In the genomic region with DNA sequence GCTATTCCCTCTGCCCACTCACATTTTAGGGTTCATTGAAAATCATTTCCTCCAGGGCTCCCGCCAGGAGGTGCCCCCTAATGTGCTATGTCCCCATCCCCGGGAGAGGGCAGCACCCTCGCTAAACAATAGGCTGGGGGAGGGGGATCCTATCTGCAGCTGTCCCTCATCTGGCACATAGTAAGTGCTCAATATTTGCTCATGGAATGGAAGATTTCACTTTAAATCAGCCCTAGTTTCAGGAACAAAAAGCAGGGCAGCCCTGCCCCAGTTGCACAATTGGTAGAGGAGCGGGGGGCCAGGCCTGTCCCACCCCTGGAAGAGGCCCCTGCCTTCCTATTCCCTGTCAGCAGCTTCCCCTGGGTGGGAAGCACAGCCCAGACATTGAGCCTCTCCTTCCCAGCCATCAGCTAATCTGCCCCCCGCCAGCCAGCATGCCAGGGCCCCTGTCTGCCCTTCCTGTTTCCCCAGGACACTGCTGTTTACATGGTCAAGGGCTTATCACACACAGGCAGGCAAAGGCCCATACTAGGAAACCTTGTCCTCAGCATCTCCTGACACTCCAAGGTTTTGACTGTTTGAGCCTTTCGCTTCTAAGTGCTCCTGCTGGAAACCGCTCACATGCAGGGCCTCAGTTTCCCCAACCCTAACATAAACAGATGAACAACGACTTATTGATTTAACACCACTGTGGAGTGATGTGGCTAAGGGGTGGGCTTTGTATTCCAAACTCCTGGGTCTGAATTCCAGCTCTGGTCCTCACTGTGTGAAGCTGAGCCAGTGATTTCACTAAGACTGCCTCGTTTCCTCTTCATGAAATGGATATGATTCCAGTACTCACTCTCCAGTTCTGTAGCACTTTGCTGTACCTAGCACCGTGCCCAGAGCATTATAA, we compare ENCODE assay signal across 1 cellular context.
TF ChIP-seq lines count a peak whose summit lies in the region.

No MANE protein-coding gene starts in this region.

TF ChIP-seq in GM23338, 12 proteins besides CTCF, POLR2A, EP300 and RAD21 (continued from another document):
- TF ChIP-seq, protein P1, sequence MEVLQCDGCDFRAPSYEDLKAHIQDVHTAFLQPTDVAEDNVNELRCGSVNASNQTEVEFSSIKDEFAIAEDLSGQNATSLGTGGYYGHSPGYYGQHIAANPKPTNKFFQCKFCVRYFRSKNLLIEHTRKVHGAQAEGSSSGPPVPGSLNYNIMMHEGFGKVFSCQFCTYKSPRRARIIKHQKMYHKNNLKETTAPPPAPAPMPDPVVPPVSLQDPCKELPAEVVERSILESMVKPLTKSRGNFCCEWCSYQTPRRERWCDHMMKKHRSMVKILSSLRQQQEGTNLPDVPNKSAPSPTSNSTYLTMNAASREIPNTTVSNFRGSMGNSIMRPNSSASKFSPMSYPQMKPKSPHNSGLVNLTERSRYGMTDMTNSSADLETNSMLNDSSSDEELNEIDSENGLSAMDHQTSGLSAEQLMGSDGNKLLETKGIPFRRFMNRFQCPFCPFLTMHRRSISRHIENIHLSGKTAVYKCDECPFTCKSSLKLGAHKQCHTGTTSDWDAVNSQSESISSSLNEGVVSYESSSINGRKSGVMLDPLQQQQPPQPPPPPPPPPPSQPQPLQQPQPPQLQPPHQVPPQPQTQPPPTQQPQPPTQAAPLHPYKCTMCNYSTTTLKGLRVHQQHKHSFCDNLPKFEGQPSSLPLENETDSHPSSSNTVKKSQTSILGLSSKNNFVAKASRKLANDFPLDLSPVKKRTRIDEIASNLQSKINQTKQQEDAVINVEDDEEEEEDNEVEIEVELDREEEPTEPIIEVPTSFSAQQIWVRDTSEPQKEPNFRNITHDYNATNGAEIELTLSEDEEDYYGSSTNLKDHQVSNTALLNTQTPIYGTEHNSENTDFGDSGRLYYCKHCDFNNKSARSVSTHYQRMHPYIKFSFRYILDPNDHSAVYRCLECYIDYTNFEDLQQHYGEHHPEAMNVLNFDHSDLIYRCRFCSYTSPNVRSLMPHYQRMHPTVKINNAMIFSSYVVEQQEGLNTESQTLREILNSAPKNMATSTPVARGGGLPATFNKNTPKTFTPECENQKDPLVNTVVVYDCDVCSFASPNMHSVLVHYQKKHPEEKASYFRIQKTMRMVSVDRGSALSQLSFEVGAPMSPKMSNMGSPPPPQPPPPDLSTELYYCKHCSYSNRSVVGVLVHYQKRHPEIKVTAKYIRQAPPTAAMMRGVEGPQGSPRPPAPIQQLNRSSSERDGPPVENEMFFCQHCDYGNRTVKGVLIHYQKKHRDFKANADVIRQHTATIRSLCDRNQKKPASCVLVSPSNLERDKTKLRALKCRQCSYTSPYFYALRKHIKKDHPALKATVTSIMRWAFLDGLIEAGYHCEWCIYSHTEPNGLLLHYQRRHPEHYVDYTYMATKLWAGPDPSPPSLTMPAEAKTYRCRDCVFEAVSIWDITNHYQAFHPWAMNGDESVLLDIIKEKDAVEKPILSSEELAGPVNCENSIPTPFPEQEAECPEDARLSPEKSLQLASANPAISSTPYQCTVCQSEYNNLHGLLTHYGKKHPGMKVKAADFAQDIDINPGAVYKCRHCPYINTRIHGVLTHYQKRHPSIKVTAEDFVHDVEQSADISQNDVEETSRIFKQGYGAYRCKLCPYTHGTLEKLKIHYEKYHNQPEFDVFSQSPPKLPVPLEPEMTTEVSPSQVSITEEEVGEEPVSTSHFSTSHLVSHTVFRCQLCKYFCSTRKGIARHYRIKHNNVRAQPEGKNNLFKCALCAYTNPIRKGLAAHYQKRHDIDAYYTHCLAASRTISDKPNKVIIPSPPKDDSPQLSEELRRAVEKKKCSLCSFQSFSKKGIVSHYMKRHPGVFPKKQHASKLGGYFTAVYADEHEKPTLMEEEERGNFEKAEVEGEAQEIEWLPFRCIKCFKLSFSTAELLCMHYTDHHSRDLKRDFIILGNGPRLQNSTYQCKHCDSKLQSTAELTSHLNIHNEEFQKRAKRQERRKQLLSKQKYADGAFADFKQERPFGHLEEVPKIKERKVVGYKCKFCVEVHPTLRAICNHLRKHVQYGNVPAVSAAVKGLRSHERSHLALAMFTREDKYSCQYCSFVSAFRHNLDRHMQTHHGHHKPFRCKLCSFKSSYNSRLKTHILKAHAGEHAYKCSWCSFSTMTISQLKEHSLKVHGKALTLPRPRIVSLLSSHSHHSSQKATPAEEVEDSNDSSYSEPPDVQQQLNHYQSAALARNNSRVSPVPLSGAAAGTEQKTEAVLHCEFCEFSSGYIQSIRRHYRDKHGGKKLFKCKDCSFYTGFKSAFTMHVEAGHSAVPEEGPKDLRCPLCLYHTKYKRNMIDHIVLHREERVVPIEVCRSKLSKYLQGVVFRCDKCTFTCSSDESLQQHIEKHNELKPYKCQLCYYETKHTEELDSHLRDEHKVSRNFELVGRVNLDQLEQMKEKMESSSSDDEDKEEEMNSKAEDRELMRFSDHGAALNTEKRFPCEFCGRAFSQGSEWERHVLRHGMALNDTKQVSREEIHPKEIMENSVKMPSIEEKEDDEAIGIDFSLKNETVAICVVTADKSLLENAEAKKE (CRISPR knock-in tag; IDR thresholded peaks at IDR 0.05): no peak
- TF ChIP-seq, protein P2, sequence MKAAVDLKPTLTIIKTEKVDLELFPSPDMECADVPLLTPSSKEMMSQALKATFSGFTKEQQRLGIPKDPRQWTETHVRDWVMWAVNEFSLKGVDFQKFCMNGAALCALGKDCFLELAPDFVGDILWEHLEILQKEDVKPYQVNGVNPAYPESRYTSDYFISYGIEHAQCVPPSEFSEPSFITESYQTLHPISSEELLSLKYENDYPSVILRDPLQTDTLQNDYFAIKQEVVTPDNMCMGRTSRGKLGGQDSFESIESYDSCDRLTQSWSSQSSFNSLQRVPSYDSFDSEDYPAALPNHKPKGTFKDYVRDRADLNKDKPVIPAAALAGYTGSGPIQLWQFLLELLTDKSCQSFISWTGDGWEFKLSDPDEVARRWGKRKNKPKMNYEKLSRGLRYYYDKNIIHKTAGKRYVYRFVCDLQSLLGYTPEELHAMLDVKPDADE (IDR thresholded peaks at IDR 0.05): no peak
- no peak for TF ChIP-seq ZNF114 (CRISPR knock-in tag; IDR thresholded peaks at IDR 0.05)
- no peak for TF ChIP-seq POLR2AphosphoS5 (IDR thresholded peaks at IDR 0.05; ENCODE audit: low read depth)
- TF ChIP-seq, protein P3, sequence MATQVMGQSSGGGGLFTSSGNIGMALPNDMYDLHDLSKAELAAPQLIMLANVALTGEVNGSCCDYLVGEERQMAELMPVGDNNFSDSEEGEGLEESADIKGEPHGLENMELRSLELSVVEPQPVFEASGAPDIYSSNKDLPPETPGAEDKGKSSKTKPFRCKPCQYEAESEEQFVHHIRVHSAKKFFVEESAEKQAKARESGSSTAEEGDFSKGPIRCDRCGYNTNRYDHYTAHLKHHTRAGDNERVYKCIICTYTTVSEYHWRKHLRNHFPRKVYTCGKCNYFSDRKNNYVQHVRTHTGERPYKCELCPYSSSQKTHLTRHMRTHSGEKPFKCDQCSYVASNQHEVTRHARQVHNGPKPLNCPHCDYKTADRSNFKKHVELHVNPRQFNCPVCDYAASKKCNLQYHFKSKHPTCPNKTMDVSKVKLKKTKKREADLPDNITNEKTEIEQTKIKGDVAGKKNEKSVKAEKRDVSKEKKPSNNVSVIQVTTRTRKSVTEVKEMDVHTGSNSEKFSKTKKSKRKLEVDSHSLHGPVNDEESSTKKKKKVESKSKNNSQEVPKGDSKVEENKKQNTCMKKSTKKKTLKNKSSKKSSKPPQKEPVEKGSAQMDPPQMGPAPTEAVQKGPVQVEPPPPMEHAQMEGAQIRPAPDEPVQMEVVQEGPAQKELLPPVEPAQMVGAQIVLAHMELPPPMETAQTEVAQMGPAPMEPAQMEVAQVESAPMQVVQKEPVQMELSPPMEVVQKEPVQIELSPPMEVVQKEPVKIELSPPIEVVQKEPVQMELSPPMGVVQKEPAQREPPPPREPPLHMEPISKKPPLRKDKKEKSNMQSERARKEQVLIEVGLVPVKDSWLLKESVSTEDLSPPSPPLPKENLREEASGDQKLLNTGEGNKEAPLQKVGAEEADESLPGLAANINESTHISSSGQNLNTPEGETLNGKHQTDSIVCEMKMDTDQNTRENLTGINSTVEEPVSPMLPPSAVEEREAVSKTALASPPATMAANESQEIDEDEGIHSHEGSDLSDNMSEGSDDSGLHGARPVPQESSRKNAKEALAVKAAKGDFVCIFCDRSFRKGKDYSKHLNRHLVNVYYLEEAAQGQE (IDR thresholded peaks at IDR 0.05; ENCODE audit: unreplicated experiment): no peak
